Comparison of ENCODE assay signal across 1 cellular context in the genomic region with DNA sequence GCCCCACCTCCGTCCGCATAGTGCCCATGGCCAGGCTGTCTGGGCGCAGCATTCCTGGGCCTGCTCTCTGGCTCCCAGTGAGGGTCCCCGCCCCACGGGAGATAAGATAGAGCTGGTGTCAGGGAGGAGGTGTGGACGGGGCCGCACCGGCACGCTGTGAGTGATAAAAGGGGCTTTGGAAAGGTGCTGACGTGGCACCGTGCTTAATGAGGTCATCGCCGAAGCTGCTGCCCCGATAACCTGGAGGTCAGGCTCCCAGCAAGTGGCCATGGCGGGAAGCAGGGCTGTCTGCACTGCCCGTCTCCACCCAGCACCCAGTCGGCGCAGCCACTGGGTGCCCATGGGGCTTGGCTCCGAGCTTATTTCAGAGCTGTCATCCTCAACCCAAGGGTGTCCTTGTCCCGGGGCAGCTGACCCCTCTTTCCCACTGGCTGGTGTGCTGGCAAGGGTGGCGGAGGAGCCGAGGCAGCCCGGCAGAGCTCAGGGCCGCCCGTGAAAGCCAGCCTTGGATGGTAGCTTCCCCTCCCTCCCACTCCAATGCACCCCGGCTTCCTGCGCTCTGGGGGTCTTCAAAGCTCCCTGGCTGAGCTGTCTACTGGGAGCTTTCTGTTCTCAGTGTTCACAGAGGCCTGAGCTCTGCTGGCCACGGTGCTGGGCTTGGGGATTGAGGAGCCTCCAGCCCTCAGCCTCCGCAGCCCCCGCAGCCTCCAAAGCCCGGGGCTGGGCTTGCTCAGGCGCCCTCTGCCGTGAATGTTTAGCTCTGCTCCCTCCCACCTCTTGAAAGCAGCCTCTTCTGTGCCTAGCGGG.
TF ChIP-seq lines count a peak whose summit lies in the region.

No MANE protein-coding gene starts in this region.

TF ChIP-seq in HepG2, 621 proteins besides CTCF, POLR2A, EP300 and RAD21 (continued from another document and continues in another):
- TF ChIP-seq, protein P1, sequence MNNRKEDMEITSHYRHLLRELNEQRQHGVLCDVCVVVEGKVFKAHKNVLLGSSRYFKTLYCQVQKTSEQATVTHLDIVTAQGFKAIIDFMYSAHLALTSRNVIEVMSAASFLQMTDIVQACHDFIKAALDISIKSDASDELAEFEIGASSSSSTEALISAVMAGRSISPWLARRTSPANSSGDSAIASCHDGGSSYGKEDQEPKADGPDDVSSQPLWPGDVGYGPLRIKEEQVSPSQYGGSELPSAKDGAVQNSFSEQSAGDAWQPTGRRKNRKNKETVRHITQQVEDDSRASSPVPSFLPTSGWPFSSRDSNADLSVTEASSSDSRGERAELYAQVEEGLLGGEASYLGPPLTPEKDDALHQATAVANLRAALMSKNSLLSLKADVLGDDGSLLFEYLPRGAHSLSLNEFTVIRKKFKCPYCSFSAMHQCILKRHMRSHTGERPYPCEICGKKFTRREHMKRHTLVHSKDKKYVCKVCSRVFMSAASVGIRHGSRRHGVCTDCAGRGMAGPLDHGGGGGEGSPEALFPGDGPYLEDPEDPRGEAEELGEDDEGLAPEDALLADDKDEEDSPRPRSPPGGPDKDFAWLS (CRISPR knock-in tag; IDR thresholded peaks at IDR 0.05; ENCODE audit: borderline replicate concordance): no peak
- TF ChIP-seq HMGA1 (CRISPR knock-in tag; conservative IDR thresholded peaks at IDR 0.05) (no peak), ZNF83 (CRISPR knock-in tag; IDR thresholded peaks at IDR 0.05; ENCODE audit: borderline replicate concordance) (no peak), ARNTL (CRISPR knock-in tag; IDR thresholded peaks at IDR 0.05) (0 out of 2 replicates have a peak, but pooled peaks have one; percentile 40), PHF5A (CRISPR knock-in tag; IDR thresholded peaks at IDR 0.05; ENCODE audit: low read depth, unreplicated experiment) (no peak), ZNF512 (CRISPR knock-in tag; IDR thresholded peaks at IDR 0.05) (no peak), HMGXB4 (CRISPR knock-in tag; IDR thresholded peaks at IDR 0.05; ENCODE audit: borderline replicate concordance in 1 of 2, low read depth in 1 of 2) (peak; percentile 50 to 75), FOSL1 (CRISPR knock-in tag; IDR thresholded peaks at IDR 0.05; ENCODE audit: borderline replicate concordance) (no peak), ZNF704 (CRISPR knock-in tag; IDR thresholded peaks at IDR 0.05; ENCODE audit: borderline replicate concordance) (0 out of 2 replicates have a peak, but pooled peaks have one; percentile 28), ZSCAN25 (CRISPR knock-in tag; IDR thresholded peaks at IDR 0.05) (0 out of 2 replicates have a peak, but pooled peaks have one; percentile 34), ATF3 (CRISPR knock-in tag; IDR thresholded peaks at IDR 0.05) (0 out of 2 replicates have a peak, but pooled peaks have one; percentile 26), KAT2B (IDR thresholded peaks at IDR 0.05; ENCODE audit: borderline replicate concordance, low read depth, low read length) (no peak), ZNF549 (CRISPR knock-in tag; IDR thresholded peaks at IDR 0.05) (no peak), SALL1 (CRISPR knock-in tag; IDR thresholded peaks at IDR 0.05) (peak; percentile 59; the same call in 1 of the 2 replicates), ZNF547 (CRISPR knock-in tag; IDR thresholded peaks at IDR 0.05) (no peak), AHR (CRISPR knock-in tag; IDR thresholded peaks at IDR 0.05) (no peak), ADNP (CRISPR knock-in tag; IDR thresholded peaks at IDR 0.05) (no peak), ZNF792 (CRISPR knock-in tag; IDR thresholded peaks at IDR 0.05) (no peak), ZFX (CRISPR knock-in tag; IDR thresholded peaks at IDR 0.05; ENCODE audit: low read depth) (peak; percentile 55), KDM2A (CRISPR knock-in tag; IDR thresholded peaks at IDR 0.05; ENCODE audit: borderline replicate concordance, low read depth) (0 out of 2 replicates have a peak, but pooled peaks have one; percentile 15), SALL2 (CRISPR knock-in tag; IDR thresholded peaks at IDR 0.05) (no peak), ZNF629 (CRISPR knock-in tag; conservative IDR thresholded peaks at IDR 0.05) (no peak), ZNF160 (CRISPR knock-in tag; IDR thresholded peaks at IDR 0.05) (0 out of 2 replicates have a peak, but pooled peaks have one; percentile 31), HOXA3 (CRISPR knock-in tag; IDR thresholded peaks at IDR 0.05) (peak; percentile 75), MEIS1 (CRISPR knock-in tag; IDR thresholded peaks at IDR 0.05; ENCODE audit: borderline replicate concordance) (no peak), TGIF2 (CRISPR knock-in tag; IDR thresholded peaks at IDR 0.05) (no peak), ZNF556 (CRISPR knock-in tag; IDR thresholded peaks at IDR 0.05; ENCODE audit: borderline replicate concordance) (no peak), ZFP62 (CRISPR knock-in tag; IDR thresholded peaks at IDR 0.05) (no peak), MIER3 (CRISPR knock-in tag; IDR thresholded peaks at IDR 0.05; ENCODE audit: borderline replicate concordance) (no peak), AGO2 (optimal IDR thresholded peaks at IDR 0.05; ENCODE audit: low read depth, low read length) (peak; percentile 63), ATF2 (CRISPR knock-in tag; IDR thresholded peaks at IDR 0.05) (no peak; the same call in 1 of the 2 replicates), ZNF205 (CRISPR knock-in tag; IDR thresholded peaks at IDR 0.05) (0 out of 2 replicates have a peak, but pooled peaks have one; percentile 36), NFKB2 (CRISPR knock-in tag; IDR thresholded peaks at IDR 0.05; ENCODE audit: borderline replicate concordance) (0 out of 2 replicates have a peak, but pooled peaks have one; percentile 6), SRF (IDR thresholded peaks at IDR 0.05; ENCODE audit: low read depth, low read length) (no peak), U2AF2 (IDR thresholded peaks at IDR 0.05; ENCODE audit: low read depth, low read length) (no peak), NBN (conservative IDR thresholded peaks at IDR 0.05) (no peak), CHCHD3 (CRISPR knock-in tag; IDR thresholded peaks at IDR 0.05) (no peak), SP5 (CRISPR knock-in tag; IDR thresholded peaks at IDR 0.05; ENCODE audit: borderline replicate concordance, low read depth) (peak; percentile 42; the same call in 1 of the 2 replicates), ZMAT5 (CRISPR knock-in tag; IDR thresholded peaks at IDR 0.05; ENCODE audit: borderline replicate concordance, low read depth) (no peak)
- TF ChIP-seq, protein P2, sequence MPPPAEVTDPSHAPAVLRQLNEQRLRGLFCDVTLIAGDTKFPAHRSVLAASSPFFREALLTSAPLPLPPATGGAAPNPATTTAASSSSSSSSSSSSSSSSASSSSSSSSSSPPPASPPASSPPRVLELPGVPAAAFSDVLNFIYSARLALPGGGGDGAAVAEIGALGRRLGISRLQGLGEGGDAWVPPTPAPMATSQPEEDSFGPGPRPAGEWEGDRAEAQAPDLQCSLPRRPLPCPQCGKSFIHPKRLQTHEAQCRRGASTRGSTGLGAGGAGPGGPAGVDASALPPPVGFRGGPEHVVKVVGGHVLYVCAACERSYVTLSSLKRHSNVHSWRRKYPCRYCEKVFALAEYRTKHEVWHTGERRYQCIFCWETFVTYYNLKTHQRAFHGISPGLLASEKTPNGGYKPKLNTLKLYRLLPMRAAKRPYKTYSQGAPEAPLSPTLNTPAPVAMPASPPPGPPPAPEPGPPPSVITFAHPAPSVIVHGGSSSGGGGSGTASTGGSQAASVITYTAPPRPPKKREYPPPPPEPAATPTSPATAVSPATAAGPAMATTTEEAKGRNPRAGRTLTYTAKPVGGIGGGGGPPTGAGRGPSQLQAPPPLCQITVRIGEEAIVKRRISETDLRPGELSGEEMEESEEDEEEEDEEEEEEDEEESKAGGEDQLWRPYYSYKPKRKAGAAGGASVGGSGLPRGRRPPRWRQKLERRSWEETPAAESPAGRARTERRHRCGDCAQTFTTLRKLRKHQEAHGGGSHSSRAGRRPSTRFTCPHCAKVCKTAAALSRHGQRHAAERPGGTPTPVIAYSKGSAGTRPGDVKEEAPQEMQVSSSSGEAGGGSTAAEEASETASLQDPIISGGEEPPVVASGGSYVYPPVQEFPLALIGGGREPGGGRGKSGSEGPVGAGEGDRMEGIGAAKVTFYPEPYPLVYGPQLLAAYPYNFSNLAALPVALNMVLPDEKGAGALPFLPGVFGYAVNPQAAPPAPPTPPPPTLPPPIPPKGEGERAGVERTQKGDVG (CRISPR knock-in tag; IDR thresholded peaks at IDR 0.05; ENCODE audit: borderline replicate concordance): peak; percentile 79; the same call in 1 of the 2 replicates
- TF ChIP-seq, protein P3, sequence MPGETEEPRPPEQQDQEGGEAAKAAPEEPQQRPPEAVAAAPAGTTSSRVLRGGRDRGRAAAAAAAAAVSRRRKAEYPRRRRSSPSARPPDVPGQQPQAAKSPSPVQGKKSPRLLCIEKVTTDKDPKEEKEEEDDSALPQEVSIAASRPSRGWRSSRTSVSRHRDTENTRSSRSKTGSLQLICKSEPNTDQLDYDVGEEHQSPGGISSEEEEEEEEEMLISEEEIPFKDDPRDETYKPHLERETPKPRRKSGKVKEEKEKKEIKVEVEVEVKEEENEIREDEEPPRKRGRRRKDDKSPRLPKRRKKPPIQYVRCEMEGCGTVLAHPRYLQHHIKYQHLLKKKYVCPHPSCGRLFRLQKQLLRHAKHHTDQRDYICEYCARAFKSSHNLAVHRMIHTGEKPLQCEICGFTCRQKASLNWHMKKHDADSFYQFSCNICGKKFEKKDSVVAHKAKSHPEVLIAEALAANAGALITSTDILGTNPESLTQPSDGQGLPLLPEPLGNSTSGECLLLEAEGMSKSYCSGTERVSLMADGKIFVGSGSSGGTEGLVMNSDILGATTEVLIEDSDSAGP (CRISPR knock-in tag; IDR thresholded peaks at IDR 0.05; ENCODE audit: borderline replicate concordance): 0 out of 2 replicates have a peak, but pooled peaks have one; percentile 2
- TF ChIP-seq, protein P4, sequence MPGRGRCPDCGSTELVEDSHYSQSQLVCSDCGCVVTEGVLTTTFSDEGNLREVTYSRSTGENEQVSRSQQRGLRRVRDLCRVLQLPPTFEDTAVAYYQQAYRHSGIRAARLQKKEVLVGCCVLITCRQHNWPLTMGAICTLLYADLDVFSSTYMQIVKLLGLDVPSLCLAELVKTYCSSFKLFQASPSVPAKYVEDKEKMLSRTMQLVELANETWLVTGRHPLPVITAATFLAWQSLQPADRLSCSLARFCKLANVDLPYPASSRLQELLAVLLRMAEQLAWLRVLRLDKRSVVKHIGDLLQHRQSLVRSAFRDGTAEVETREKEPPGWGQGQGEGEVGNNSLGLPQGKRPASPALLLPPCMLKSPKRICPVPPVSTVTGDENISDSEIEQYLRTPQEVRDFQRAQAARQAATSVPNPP (CRISPR knock-in tag; IDR thresholded peaks at IDR 0.05): no peak
